8 cellular contexts compared by ENCODE assay signal in the genomic region with DNA sequence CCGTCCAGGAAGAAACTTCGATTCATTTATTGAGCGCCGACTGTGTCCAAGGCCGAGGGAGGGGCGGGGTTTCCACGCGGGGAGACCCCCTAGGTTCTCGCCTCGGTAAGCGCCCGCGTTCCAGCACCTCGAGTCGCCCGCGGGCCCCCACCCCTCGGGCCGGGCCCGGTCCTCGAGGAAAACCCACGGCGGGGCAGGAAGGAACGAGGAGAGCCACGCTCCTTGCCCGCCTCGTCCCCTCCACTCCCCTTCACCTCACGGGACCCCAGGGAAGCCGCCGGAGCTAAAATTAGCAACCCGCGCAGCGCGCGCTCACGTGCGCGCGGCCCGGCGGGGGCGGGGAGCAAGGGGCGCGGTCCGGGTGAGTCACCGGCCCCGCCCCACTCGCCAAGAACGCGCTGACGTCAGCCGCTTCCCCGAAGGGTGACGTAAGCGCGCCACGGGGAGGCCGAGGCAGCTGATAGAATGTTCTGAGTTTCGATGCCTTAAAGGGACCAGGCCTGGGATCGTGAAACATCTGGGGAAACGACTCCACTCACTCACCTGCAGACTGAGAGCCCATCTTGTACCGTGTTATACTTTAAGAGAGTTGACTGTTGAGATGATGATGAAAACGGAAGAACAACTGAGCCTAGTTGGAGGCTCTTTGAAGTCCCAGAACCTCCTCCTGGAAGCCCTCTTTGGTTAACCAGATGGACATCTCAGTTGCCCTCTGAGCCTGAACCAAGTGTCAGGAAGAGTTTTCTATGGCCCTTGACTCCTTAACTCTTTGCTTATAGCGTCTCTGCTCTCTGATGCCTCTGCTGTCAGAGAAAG. TPM values are rescaled to one million over a fixed set of nuclear protein-coding genes. Genes with fewer than 3 reads are reported as not detected.
DNase-seq lines count a peak whose midpoint lies in the region; ATAC-seq, FAIRE-seq and TF ChIP-seq lines count a peak whose summit lies in the region.

No MANE protein-coding gene starts in this region.

- peak; percentile 97 for TF ChIP-seq EP300 in transverse colon (IDR thresholded peaks at IDR 0.05; ENCODE audit: low read depth)

- TF ChIP-seq CTCF in heart left ventricle (IDR thresholded peaks at IDR 0.05) (no peak), transverse colon (IDR thresholded peaks at IDR 0.05) (no peak)

- peak; percentile 94 for ATAC-seq in HG02759 (IDR thresholded peaks at IDR 0.05; ENCODE audit: unreplicated experiment)
- peak; percentile 92 to 96 (median 94) for ATAC-seq in heart left ventricle

- FAIRE-seq in GM12891 (lab: Jason Lieb, UNC): peak; percentile 99

- peak; percentile 84 for DNase-seq in GM12891 (ENCODE audit: insufficient read length, low spot score)
- peak; percentile 61 for DNase-seq in NCI-H1105 treated with DMSO at 0.1 percent for 48 hours (lab: John Stamatoyannopoulos, UW)
- peak; percentile 42 to 60 for DNase-seq in SW 1271 (lab: John Stamatoyannopoulos, UW)
- peak; percentile 93 to 96 (median 95) for DNase-seq in heart left ventricle
- peak; percentile 92 for DNase-seq in pons (ENCODE audit: low spot score)
- peak; percentile 96 for DNase-seq in transverse colon

- H3K27ac ChIP-seq in adipose tissue (ENCODE audit: low read depth, low read length) (peak overlapping the region; percentile 51), heart left ventricle (peak overlapping the region; percentile 79 to 98 (median 94)), transverse colon (peak overlapping the region; percentile 93 to 99 (median 96))

- TF ChIP-seq POLR2A in GM12891 (IDR thresholded peaks at IDR 0.05; ENCODE audit: low read depth, low read length): no peak
- peak in 1 of 2 donors; percentile 66 for TF ChIP-seq POLR2A in heart left ventricle (IDR thresholded peaks at IDR 0.05)
- TF ChIP-seq POLR2A in transverse colon (IDR thresholded peaks at IDR 0.05): peak; percentile 88

- H3K9me3 ChIP-seq in heart left ventricle (peaks cover 0 to 8% (median 0%) of the 10 kb centered on the region in 12 donors), transverse colon (no peaks in the 10 kb centered on the region)

- H3K4me3 ChIP-seq in heart left ventricle (peak overlapping the region; percentile 52 to 84 (median 74)), transverse colon (peak overlapping the region; percentile 63 to 92 (median 82))

- WGBS in adipose tissue, 3 donors: 2 to 3% (median 2%) methylated on average over 64 of the region's 64 CpGs
- WGBS in heart left ventricle, 4 donors: 3 to 4% (median 3%) methylated on average over 39 to 64 of the region's 64 CpGs
- WGBS in transverse colon (ENCODE audit: low coverage in 1 of 2), 2 donors: 3% methylated on average over 42 of the region's 64 CpGs; no CpG with 5 or more reads in 1 of the 2 donors

- in situ Hi-C loops in transverse colon (cut with MboI; ENCODE audit: low pct_ligation_motif_present in 1 of 4, low pct_unique_long_range_greater_than_20kb in 1 of 4, low sequenced_read_pairs in 3 of 4): no loop called here

- H3K36me3 ChIP-seq in heart left ventricle (no peaks in the 10 kb centered on the region), transverse colon (no peaks in the 10 kb centered on the region)

- H3K27me3 ChIP-seq in heart left ventricle (no peaks in the 10 kb centered on the region), transverse colon (no peaks in the 10 kb centered on the region)

- peaks cover 0 to 22% (median 7%) of the 10 kb centered on the region in 12 donors for H3K4me1 ChIP-seq in heart left ventricle
- H3K4me1 ChIP-seq in transverse colon: peaks cover 0 to 15% (median 11%) of the 10 kb centered on the region in 4 donors

- intact Hi-C loops in heart left ventricle (cut with DNase I) (loop anchor here in 7 of 10 donors (1.0 to 10.0 kb wide), 7 partner anchors 48 to 82 kb away; a partner anchor contains a TSS), transverse colon (cut with DNase I; ENCODE audit: low total_unique reads) (loop anchor here (2.0 kb wide), 1 partner anchor 50 kb away; a partner anchor contains a TSS)

TF ChIP-seq in GM12891, 5 proteins besides CTCF, POLR2A, EP300 and RAD21:
- TF ChIP-seq POU2F2 (IDR thresholded peaks at IDR 0.05; ENCODE audit: low read depth, low read length) (no peak), PAX5 (IDR thresholded peaks at IDR 0.05; ENCODE audit: insufficient read depth, low read length, severe bottlenecking) (peak; percentile 23)

RNA-seq across cellular contexts. Expression of a gene that starts 49.7 kb away (rescaled TPM):
- polyA plus RNA-seq in GM12891 (2012; ENCODE audit: low read depth, missing spikeins): 19.7 TPM
- 100 to 1,000 TPM in 1 of 3 donors, 10 to 100 TPM in 2; 25.5 to 267 (median 76.5) TPM for polyA plus RNA-seq in adipose tissue
- 10 to 100 TPM in 5 of 9 donors, 1 to 10 TPM in 4; 4.6 to 49.0 (median 11.0) TPM for total RNA-seq in heart left ventricle
- polyA plus RNA-seq in heart left ventricle: 10 to 100 TPM; 17.8 to 74.5 TPM
- 10 to 100 TPM in 3 of 4 donors, 1 to 10 TPM in 1; 7.8 to 84.8 (median 46.1) TPM for total RNA-seq in transverse colon

Comparison
In these comparisons a context has a peak if more than half of its experiments do, and no peak if none do; other contexts are left out.
1. Peak in every context shown above with its lines: DNase-seq, ATAC-seq, H3K4me3 ChIP-seq and H3K27ac ChIP-seq.